In the genomic region with DNA sequence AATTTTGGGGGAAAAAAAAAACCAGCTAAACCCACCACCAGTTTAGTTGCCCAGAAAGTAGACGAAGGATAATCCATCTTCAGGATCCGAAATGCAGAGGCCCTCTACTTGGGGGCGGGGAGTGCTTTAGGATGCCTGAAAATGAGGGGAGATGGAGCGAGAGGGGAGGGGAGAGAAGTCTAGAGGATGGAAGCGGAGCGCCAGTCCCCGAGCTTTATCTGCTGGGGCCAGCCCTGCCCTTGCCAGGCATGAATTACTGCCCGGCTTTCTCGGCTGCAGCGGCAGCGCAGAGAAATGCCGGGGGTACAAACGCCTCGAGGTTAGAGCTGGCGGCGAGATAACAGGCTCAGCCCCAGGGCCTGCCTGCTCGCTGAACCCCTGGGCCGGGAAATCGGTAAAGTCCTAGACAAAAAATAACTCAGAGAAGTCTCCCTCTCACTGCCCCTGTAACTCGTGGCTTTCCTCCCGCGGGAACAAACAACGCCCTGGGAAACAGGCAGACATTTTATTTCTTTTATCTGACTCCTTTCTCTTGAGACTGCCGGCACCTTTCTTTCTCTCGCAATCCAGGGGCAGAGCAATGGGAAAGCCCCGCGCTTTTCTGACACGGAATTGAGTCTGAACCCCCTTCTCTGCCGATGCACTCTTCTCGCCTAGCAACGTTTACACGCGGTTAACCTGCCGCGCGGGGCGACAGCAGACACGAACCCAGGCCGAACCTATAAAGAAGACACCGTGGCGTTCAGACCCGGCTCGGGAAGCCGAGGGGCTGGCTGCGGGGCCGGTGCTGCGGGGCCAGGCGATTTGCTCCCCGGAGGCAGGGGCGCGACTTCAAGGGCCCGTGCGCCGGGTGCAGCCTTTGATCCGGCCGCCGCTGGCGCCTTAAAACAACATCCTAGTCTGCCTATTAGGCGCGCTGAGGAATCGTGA, we compare ENCODE assay signal across 8 cellular contexts. TPM values are rescaled to one million over a fixed set of nuclear protein-coding genes. Genes with fewer than 3 reads are reported as not detected.
DNase-seq lines count a peak whose midpoint lies in the region; ATAC-seq and FAIRE-seq lines count a peak whose summit lies in the region.

No MANE protein-coding gene starts in this region.

- H3K36me3 Mint-ChIP-seq in memory B cell = peaks cover 9% of the 10 kb centered on the region

- no peaks in the 10 kb centered on the region for H3K9me3 Mint-ChIP-seq in memory B cell

- no peak for ATAC-seq in left ventricle myocardium superior
- ATAC-seq in memory B cell (ENCODE audit: low read depth) = no peak

- peaks cover 30% of the 10 kb centered on the region for H3K27me3 Mint-ChIP-seq in memory B cell

- intact Hi-C loops in cardiac septum (cut with DNase I) (loop anchor here (10.0 kb wide), 1 partner anchor 372 kb away; no protein-coding TSS in a partner anchor), left ventricle myocardium superior (cut with micrococcal nuclease) (no loop called here)

- FAIRE-seq in urothelium cell line (lab: Jason Lieb, UNC) = no peak

- peak; percentile 56 for DNase-seq in cardiac septum (ENCODE audit: low spot score)
- no peak for DNase-seq in left ventricle myocardium superior
- no peak for DNase-seq in adipocyte (ENCODE audit: low read depth)
- no peak for DNase-seq in memory B cell (ENCODE audit: low spot score in 2 of 2)
- no peak for DNase-seq in AG20443 (ENCODE audit: low spot score)
- DNase-seq in urothelium cell line (ENCODE audit: low spot score) = no peak
- DNase-seq in Ammon's horn (ENCODE audit: low spot score) = no peak
- DNase-seq in SHP77 (lab: John Stamatoyannopoulos, UW) = no peak

- peak overlapping the region; percentile 19 for H3K9ac ChIP-seq in adipocyte (ENCODE audit: low read length)

- peak overlapping the region; percentile 36 for H3K4me3 ChIP-seq in adipocyte (ENCODE audit: low read length)

- H3K4me1 ChIP-seq in adipocyte (ENCODE audit: control insufficient read depth, insufficient read depth, low read length) = peaks cover 15% of the 10 kb centered on the region

- peak overlapping the region; percentile 59 for H3K4me3 Mint-ChIP-seq in memory B cell

- peak overlapping the region; percentile 75 for H3K27ac Mint-ChIP-seq in memory B cell

- H3K4me1 Mint-ChIP-seq in memory B cell = peaks cover 19% of the 10 kb centered on the region

- no peaks in the 10 kb centered on the region for H3K36me3 ChIP-seq in adipocyte (ENCODE audit: control insufficient read depth, insufficient read depth, low read length, severe bottlenecking)

- no peaks in the 10 kb centered on the region for H3K9me3 ChIP-seq in adipocyte (ENCODE audit: control insufficient read depth, low read length)

- H3K27me3 ChIP-seq in adipocyte (replicated peaks; ENCODE audit: control insufficient read depth, insufficient read depth, low read length) = no peaks in the 10 kb centered on the region

RNA-seq across cellular contexts. Expression of a gene that starts 3.1 kb away (rescaled TPM):
- total RNA-seq in cardiac septum (5.0 TPM), left ventricle myocardium superior (4.1 TPM)
